ENCODE assay signal across 8 cellular contexts in genomic region chr10:92573798-92574544, GRCh38. TPM values are rescaled to one million over a fixed set of nuclear protein-coding genes. Genes with fewer than 3 reads are reported as not detected.
A peak's percentile ranks its signal among the peaks of the same experiment; 100 is the strongest.
DNase-seq lines count a peak whose midpoint lies in the region; ATAC-seq and TF ChIP-seq lines count a peak whose summit lies in the region.

Gene IDE, minus strand, starts transcription at chr10:92574093. Its CDS starts 74 bp downstream, at chr10:92574019.

- peaks cover 7% of the 10 kb centered on the region for H3K36me3 Mint-ChIP-seq in activated CD8-positive, alpha-beta T cell treated with anti-CD3 and anti-CD28 coated beads for 36 hours (ENCODE audit: low read depth)

- no peaks in the 10 kb centered on the region for H3K9me3 Mint-ChIP-seq in activated CD8-positive, alpha-beta T cell treated with anti-CD3 and anti-CD28 coated beads for 36 hours

- CTCF ChIA-PET in activated CD8-positive, alpha-beta T cell treated with anti-CD3 and anti-CD28 coated beads for 36 hours (lab: Charles Lee): interaction anchor here (0.7 to 5.9 kb wide), 13 partner anchors 9 to 259 kb away, joined by 3 to 62 read pairs (median 5); partner anchors contain the start of gene KIF11

- H3K27me3 Mint-ChIP-seq in activated CD8-positive, alpha-beta T cell treated with anti-CD3 and anti-CD28 coated beads for 36 hours: no peaks in the 10 kb centered on the region

- H3K4me3 Mint-ChIP-seq in activated CD8-positive, alpha-beta T cell treated with anti-CD3 and anti-CD28 coated beads for 36 hours: peak within 1 kb of the TSS; percentile 71

- H3K4me1 Mint-ChIP-seq in activated CD8-positive, alpha-beta T cell treated with anti-CD3 and anti-CD28 coated beads for 36 hours (ENCODE audit: low read depth): peaks cover 33% of the 10 kb centered on the region

- DNase-seq in C1 segment of cervical spinal cord (lab: John Stamatoyannopoulos, UW): peak; percentile 14 to 87 (median 81)
- peak; percentile 46 for DNase-seq in NCI-H748 treated with DMSO at 0.1 percent for 48 hours (lab: John Stamatoyannopoulos, UW)
- peak; percentile 86 for DNase-seq in activated CD8-positive, alpha-beta T cell treated with anti-CD3 and anti-CD28 coated beads for 36 hours
- DNase-seq in lung microvascular endothelial cell (ENCODE audit: low read depth in 2 of 2): peak; percentile 93 to 95
- peak in 2 of 3 donors; percentile 67 to 72 for DNase-seq in stimulated activated CD4-positive, alpha-beta T cell treated with anti-CD3 and anti-CD28 coated beads, TNF-alpha, amount 100 ng/mL, for 48 hours (ENCODE audit: low read depth in 3 of 3)

- H3K27ac Mint-ChIP-seq in activated CD8-positive, alpha-beta T cell treated with anti-CD3 and anti-CD28 coated beads for 36 hours: peak within 1 kb of the TSS; percentile 90

- ATAC-seq in GM19043 (IDR thresholded peaks at IDR 0.05; ENCODE audit: low read depth, unreplicated experiment) (peak; percentile 57), HG03378 (IDR thresholded peaks at IDR 0.05; ENCODE audit: unreplicated experiment) (peak; percentile 50)
- peak; percentile 79 for ATAC-seq in activated CD8-positive, alpha-beta T cell treated with anti-CD3 and anti-CD28 coated beads for 36 hours

- peaks cover 14% of the 10 kb centered on the region for H3K4me1 ChIP-seq in ectodermal cell (ENCODE audit: control insufficient read depth, insufficient read depth, low read length)

- no peaks in the 10 kb centered on the region for H3K9me3 ChIP-seq in ectodermal cell (ENCODE audit: control insufficient read depth, low read length)

- POLR2A ChIA-PET in activated CD8-positive, alpha-beta T cell treated with anti-CD3 and anti-CD28 coated beads for 36 hours (lab: Charles Lee): interaction anchor here (0.7 to 2.0 kb wide), 10 partner anchors 15 to 648 kb away, joined by 3 to 12 read pairs (median 4); partner anchors contain the start of genes EXOC6, HHEX and KIF11

- no peaks in the 10 kb centered on the region for H3K36me3 ChIP-seq in ectodermal cell (ENCODE audit: control insufficient read depth, insufficient read depth, low read length)

- WGBS in ectodermal cell, 2 experiments: 0% methylated on average over 80 of the region's 80 CpGs

- peak within 1 kb of the TSS; percentile 73 for H3K4me3 ChIP-seq in ectodermal cell (ENCODE audit: insufficient read depth, low read depth, low read length)

- H3K27me3 ChIP-seq in ectodermal cell (ENCODE audit: control insufficient read depth, insufficient read depth, low read length, poor library complexity, severe bottlenecking): no peaks in the 10 kb centered on the region

- intact Hi-C loops in activated CD8-positive, alpha-beta T cell treated with anti-CD3 and anti-CD28 coated beads for 36 hours (cut with micrococcal nuclease): loop anchor here (1.0 to 2.0 kb wide), 2 partner anchors 17 to 57 kb away; no protein-coding TSS in a partner anchor

- TF ChIP-seq CTCF in activated CD8-positive, alpha-beta T cell treated with anti-CD3 and anti-CD28 coated beads for 36 hours (IDR thresholded peaks at IDR 0.05): no peak

- H3K27ac ChIP-seq in ectodermal cell (ENCODE audit: insufficient read depth, low read depth, low read length, poor library complexity, severe bottlenecking): peak within 1 kb of the TSS; percentile 93

RNA-seq across cellular contexts. Expression of gene IDE, which starts in this region (rescaled TPM):
- total RNA-seq in activated CD8-positive, alpha-beta T cell treated with anti-CD3 and anti-CD28 coated beads for 36 hours: 10 to 100 TPM; 30.1 to 33.2 TPM
- 38.7 TPM for polyA plus RNA-seq in ectodermal cell (2013, experiment 1 of 4)
- polyA plus RNA-seq in ectodermal cell (2013, experiment 2 of 4): 37.8 TPM
- polyA plus RNA-seq in ectodermal cell (2013, experiment 3 of 4): 27.3 TPM
- polyA plus RNA-seq in ectodermal cell (2013, experiment 4 of 4): 30.2 TPM
- 19.4 and 20.2 TPM in 2 replicates for total RNA-seq in lung microvascular endothelial cell

Comparison
In these comparisons a context has a peak if more than half of its experiments do, and no peak if none do; other contexts are left out.
1. Peak in every context shown above with its lines: DNase-seq, ATAC-seq, H3K4me3 ChIP-seq and H3K27ac ChIP-seq.